ENCODE assay signal across 8 cellular contexts in the genomic region with DNA sequence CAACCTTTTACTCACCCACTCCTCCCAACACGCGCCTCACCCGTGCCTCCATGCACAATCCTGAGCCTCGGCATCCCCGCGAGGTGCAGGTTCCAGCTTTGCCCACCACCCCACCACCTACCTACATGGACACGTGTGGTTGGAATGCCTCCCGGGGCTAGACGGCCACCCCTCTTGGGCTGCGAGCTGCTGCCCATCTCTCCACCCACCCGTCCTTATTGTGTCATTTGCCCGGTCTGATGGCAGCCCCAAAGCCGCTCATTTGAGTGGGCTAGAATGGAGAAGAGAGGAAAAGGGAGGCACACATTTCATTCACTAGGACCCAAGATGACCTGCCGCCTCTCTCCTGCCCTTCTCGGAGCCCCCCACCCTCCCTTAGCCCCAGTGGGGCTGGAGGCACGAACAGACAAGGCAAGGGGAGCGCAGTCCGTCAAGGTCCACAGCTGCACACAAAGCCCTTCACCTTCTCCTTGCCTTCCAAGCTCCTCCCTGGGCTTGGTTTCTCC. TPM values are rescaled to one million over a fixed set of nuclear protein-coding genes. Genes with fewer than 3 reads are reported as not detected.
DNase-seq lines count a peak whose midpoint lies in the region; ATAC-seq, FAIRE-seq and TF ChIP-seq lines count a peak whose summit lies in the region.

No MANE protein-coding gene starts in this region.

- H3K9me3 Mint-ChIP-seq in neural crest cell, result no peaks in the 10 kb centered on the region

- POLR2A ChIA-PET in endothelial cell of umbilical vein (lab: Charles Lee), result interaction anchor here (0.7 to 2.3 kb wide), 9 partner anchors 11 to 34 kb away, joined by 3 to 21 read pairs (median 9); no protein-coding TSS in a partner anchor

- H3K4me3 ChIP-seq in GM12865 (ENCODE audit: low read depth, low read length) (peak overlapping the region; percentile 77), NT2/D1 (ENCODE audit: insufficient read length, low read depth) (peak overlapping the region; percentile 95), endothelial cell of umbilical vein (replicated peaks in 1 of 3; ENCODE audit: insufficient read depth in 1 of 3, low read depth in 1 of 3, low read length in 3 of 3) (peak overlapping the region; percentile 53 to 99 (median 70))

- H3K27ac ChIP-seq in endothelial cell of umbilical vein (ENCODE audit: insufficient read depth, low read depth, low read length), result peak overlapping the region; percentile 91

- H3K9ac ChIP-seq in NT2/D1 (ENCODE audit: insufficient read length, low read depth), result peak overlapping the region; percentile 97
- peak overlapping the region; percentile 95 for H3K9ac ChIP-seq in endothelial cell of umbilical vein (replicated peaks; ENCODE audit: extremely low read depth, insufficient read depth, low read length)

- H3K79me2 ChIP-seq in endothelial cell of umbilical vein (ENCODE audit: control insufficient read depth, insufficient read depth, low read length), result peaks cover 53% of the 10 kb centered on the region

- H3K36me3 ChIP-seq in NT2/D1 (ENCODE audit: insufficient read depth, insufficient read length, low read length), result peaks cover 26% of the 10 kb centered on the region
- H3K36me3 ChIP-seq in endothelial cell of umbilical vein (ENCODE audit: control insufficient read depth in 2 of 2, extremely low read depth in 1 of 2, insufficient read depth in 2 of 2, low read length in 2 of 2), result no peaks in the 10 kb centered on the region

- no peaks in the 10 kb centered on the region for H3K36me3 Mint-ChIP-seq in neural crest cell (ENCODE audit: low read depth)

- H3K4me2 ChIP-seq in endothelial cell of umbilical vein (ENCODE audit: insufficient read depth, low read length), result peak overlapping the region; percentile 69

- no peak for DNase-seq in GM12865 (ENCODE audit: low read depth)
- DNase-seq in NT2/D1 (ENCODE audit: low read depth, low spot score), result no peak
- no peak for DNase-seq in endothelial cell of umbilical vein (ENCODE audit: low read depth, low spot score)
- DNase-seq in neural crest cell (ENCODE audit: low read depth, low spot score), result no peak
- no peak for DNase-seq in NCI-H2081 (lab: John Stamatoyannopoulos, UW)
- DNase-seq in HPDE6-E6E7 (ENCODE audit: extremely low spot score), result no peak
- DNase-seq in activated CD4-positive, alpha-beta T cell treated with anti-CD3 and anti-CD28 coated beads for 48 hours, result no peak

- no TSS peak for BruUV-seq in endothelial cell of umbilical vein (replicated peaks; lab: Mats Ljungman, UMichigan)

- peaks cover 11% of the 10 kb centered on the region for H3K9me3 ChIP-seq in NT2/D1 (ENCODE audit: insufficient read depth, low read length)
- no peaks in the 10 kb centered on the region for H3K9me3 ChIP-seq in endothelial cell of umbilical vein (replicated peaks; ENCODE audit: control insufficient read depth, insufficient read depth, low read length)

- H2AFZ ChIP-seq in endothelial cell of umbilical vein (ENCODE audit: low read depth, low read length), result peak overlapping the region; percentile 4

- no peaks in the 10 kb centered on the region for H3K9me1 ChIP-seq in endothelial cell of umbilical vein (replicated peaks; ENCODE audit: control insufficient read depth, extremely low read depth, insufficient read depth, low read length)

- TF ChIP-seq CTCF in GM12865 (IDR thresholded peaks at IDR 0.05; ENCODE audit: insufficient read depth, low read depth, low read length, missing control alignments), result no peak
- peak in 1 of 2 donors; percentile 36 for TF ChIP-seq CTCF in endothelial cell of umbilical vein (IDR thresholded peaks at IDR 0.05; ENCODE audit: extremely low read depth in 1 of 2, insufficient read depth in 1 of 2, low read depth in 1 of 2, low read length in 2 of 2)
- no peak for TF ChIP-seq CTCF in neural crest cell (conservative IDR thresholded peaks at IDR 0.05)

- intact Hi-C loops in endothelial cell of umbilical vein (cut with micrococcal nuclease), result loop anchor here (1.0 kb wide), 2 partner anchors 11 to 34 kb away; no protein-coding TSS in a partner anchor

- TF ChIP-seq POLR2A in endothelial cell of umbilical vein (IDR thresholded peaks at IDR 0.05; ENCODE audit: low read depth, low read length), result peak; percentile 71

- peak overlapping the region; percentile 99 for H3K27ac Mint-ChIP-seq in neural crest cell (ENCODE audit: unreplicated experiment)

- dilution Hi-C loops in endothelial cell of umbilical vein (cut with MboI; ENCODE audit: extremely low pct_ligation_motif_present, low sequenced_read_pairs), result no loop called here

- H3K4me1 Mint-ChIP-seq in neural crest cell, result peaks cover 54% of the 10 kb centered on the region

- H3K27me3 Mint-ChIP-seq in neural crest cell (ENCODE audit: low read depth), result peaks cover 5% of the 10 kb centered on the region

- no peak for ATAC-seq in GM21723 (IDR thresholded peaks at IDR 0.05; ENCODE audit: unreplicated experiment)

- peak overlapping the region; percentile 99 for H3K4me3 Mint-ChIP-seq in neural crest cell

- FAIRE-seq in endothelial cell of umbilical vein (lab: Jason Lieb, UNC), result no peak

- peaks cover 3% of the 10 kb centered on the region for H3K27me3 ChIP-seq in NT2/D1 (ENCODE audit: insufficient read depth, insufficient read length)
- peaks cover 0 to 3% of the 10 kb centered on the region in 2 experiments for H3K27me3 ChIP-seq in endothelial cell of umbilical vein (ENCODE audit: control insufficient read depth in 2 of 2, insufficient read depth in 2 of 2, low read length in 2 of 2)

- no peaks in the 10 kb centered on the region for H4K20me1 ChIP-seq in endothelial cell of umbilical vein (replicated peaks; ENCODE audit: control insufficient read depth, extremely low read depth, insufficient read depth, low read length)

- CTCF ChIA-PET in endothelial cell of umbilical vein (lab: Charles Lee), result interaction anchor here (0.6 to 7.2 kb wide), 14 partner anchors 8 to 198 kb away, joined by 3 to 110 read pairs (median 22); a partner anchor contains a TSS

- H3K4me1 ChIP-seq in NT2/D1 (ENCODE audit: insufficient read depth, insufficient read length), result no peaks in the 10 kb centered on the region
- H3K4me1 ChIP-seq in endothelial cell of umbilical vein (ENCODE audit: control insufficient read depth, extremely low read depth, insufficient read depth, low read length), result peaks cover 29% of the 10 kb centered on the region

TF ChIP-seq in endothelial cell of umbilical vein, 7 proteins besides CTCF, POLR2A, EP300 and RAD21:
- TF ChIP-seq GATA2 (IDR thresholded peaks at IDR 0.05; ENCODE audit: insufficient read depth, insufficient read length, low read depth, low read length), result no peak
- no peak for TF ChIP-seq FOS (IDR thresholded peaks at IDR 0.05; ENCODE audit: borderline replicate concordance, insufficient read depth, low read length)
- TF ChIP-seq POLR2AphosphoS5 (IDR thresholded peaks at IDR 0.05; ENCODE audit: insufficient read depth, low read depth, low read length), result peak; percentile 74

RNA-seq across cellular contexts. Expression of a gene that starts 0.8 kb away (rescaled TPM):
- total RNA-seq in endothelial cell of umbilical vein, result 14.1 and 15.0 TPM in 2 replicates
- 6.2 and 6.3 TPM in 2 replicates for polyA plus RNA-seq in endothelial cell of umbilical vein
- polyA plus RNA-seq in endothelial cell of umbilical vein (2011; cell fraction: cytosol; rRNA removed), result 5.2 and 5.9 TPM in 2 replicates
- 14.7 and 17.0 TPM in 2 replicates for polyA plus RNA-seq in endothelial cell of umbilical vein (2011; cell fraction: nucleus; rRNA removed)
- 11.7 and 13.9 TPM in 2 replicates for polyA plus RNA-seq in endothelial cell of umbilical vein (2012)
- 15.0 and 16.5 TPM in 2 replicates for polyA minus RNA-seq in endothelial cell of umbilical vein
- polyA minus RNA-seq in endothelial cell of umbilical vein (2011; cell fraction: cytosol; rRNA and poly(A)+ RNA removed), result 2.8 TPM
- 30.5 and 32.3 TPM in 2 replicates for polyA minus RNA-seq in endothelial cell of umbilical vein (2011; cell fraction: nucleus; rRNA and poly(A)+ RNA removed)
- total RNA-seq in neural crest cell, result 18.6 and 19.5 TPM in 2 replicates
